Comparison of ENCODE assay signal across 1 cellular context in the genomic region with DNA sequence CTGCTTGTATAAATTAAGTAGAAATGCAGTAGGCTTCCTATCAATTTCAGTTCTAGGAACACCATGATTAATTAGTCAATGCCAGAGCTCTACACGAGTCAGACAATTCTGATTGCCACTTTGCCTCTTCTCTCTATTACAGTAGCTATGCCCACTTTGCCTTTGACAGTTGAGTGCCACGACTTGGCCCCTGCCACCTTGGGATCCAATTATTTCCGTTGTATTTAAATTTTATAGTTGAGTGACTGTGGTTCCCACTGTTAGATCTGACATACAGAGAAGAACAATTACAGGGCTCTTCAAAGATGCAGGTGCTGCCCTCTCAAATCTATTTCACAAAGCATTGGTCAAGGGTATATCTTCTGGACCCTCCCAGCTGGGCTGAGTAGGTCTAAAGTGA.
TF ChIP-seq lines count a peak whose summit lies in the region.
"Not testable (repeated sequence)": the region's sequence is repeated elsewhere in the genome, so short reads cannot be mapped to it uniquely, and the experiment has no call there.

No MANE protein-coding gene starts in this region.

- POLR2A ChIA-PET in HEK293 (lab: Yijun Ruan, JAX): interaction anchor here (0.6 kb wide), 1 partner anchor 774 kb away, joined by 3 read pairs; no protein-coding TSS in a partner anchor

- H3K36me3 ChIP-seq in HEK293 (ENCODE audit: control insufficient read depth in 2 of 2, insufficient read depth in 1 of 2, low read length in 2 of 2): not testable (repeated sequence)

- TF ChIP-seq CTCF in HEK293 (tag by site-specific recombination; IDR thresholded peaks at IDR 0.05): not testable (repeated sequence)

- H3K4me3 ChIP-seq in HEK293 (ENCODE audit: low read depth, low read length): not testable (repeated sequence)

- not testable (repeated sequence) for H3K9me3 ChIP-seq in HEK293 (ENCODE audit: control insufficient read depth, insufficient read depth, low read depth, low read length)

- CTCF ChIA-PET in HEK293 (lab: Yijun Ruan, JAX): not testable (repeated sequence)

- H3K27ac ChIP-seq in HEK293 (ENCODE audit: extremely low read depth, low read depth, low read length): not testable (repeated sequence)

- H3K4me1 ChIP-seq in HEK293 (ENCODE audit: control insufficient read depth, insufficient read depth, low read length): not testable (repeated sequence)

TF ChIP-seq in HEK293, 187 proteins besides CTCF, POLR2A, EP300 and RAD21:
- peak; percentile 95 for TF ChIP-seq ZNF302 (tag by site-specific recombination; IDR thresholded peaks at IDR 0.05; ENCODE audit: low read depth)
TF ChIP-seq in HEK293: peak in this region for 1; not testable (repeated sequence) for 186.
